Comparison of ENCODE assay signal across 1 cellular context in the genomic region with DNA sequence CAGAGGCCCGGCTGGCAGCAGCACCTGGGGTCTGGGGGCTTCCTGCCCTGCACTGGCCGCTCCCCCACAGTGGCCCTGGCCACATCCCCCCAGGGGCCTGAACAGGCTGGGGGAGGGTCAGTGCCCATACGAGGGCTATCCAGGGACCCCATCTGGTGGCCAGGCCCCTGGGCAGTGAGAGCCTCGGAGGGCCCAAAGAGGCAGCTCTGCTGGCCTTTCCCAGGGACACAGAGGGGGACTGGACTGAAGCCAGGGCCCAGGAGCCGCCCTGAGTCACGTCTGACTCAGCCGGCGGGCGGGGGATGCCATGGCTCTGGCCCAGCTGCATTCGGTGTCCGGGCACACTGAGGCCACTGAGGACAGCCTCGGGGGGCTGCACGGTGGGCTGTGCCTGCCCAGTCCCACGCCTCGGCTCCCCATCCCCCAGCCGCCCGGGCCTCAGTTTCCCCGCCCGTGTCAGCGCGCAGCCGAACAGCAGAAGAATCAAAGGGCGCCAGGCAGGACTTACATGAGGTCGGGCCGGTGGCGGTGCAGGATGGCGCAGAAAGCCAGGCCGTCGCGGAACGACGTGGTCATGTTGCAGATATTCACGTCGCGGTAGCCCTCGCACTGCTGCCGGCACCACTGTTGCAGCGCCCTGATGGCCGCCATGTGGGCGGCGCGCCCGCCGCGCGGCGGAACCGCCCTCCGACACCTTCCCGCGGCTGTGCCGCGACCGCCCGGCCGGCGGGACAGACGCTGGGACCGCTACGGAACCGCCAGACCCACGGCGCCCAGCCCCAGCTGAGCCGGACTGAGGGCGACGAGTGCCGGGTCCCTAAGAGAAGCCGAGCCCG.
TF ChIP-seq lines count a peak whose summit lies in the region.

A gene (minus strand): TSS at position 795 of the 836 bp plus-strand sequence. CDS start 144 bp downstream, at position 651.

TF ChIP-seq in K562, 482 proteins besides CTCF, POLR2A, EP300 and RAD21 (continued from another document and continues in another):
- TF ChIP-seq, protein P1, sequence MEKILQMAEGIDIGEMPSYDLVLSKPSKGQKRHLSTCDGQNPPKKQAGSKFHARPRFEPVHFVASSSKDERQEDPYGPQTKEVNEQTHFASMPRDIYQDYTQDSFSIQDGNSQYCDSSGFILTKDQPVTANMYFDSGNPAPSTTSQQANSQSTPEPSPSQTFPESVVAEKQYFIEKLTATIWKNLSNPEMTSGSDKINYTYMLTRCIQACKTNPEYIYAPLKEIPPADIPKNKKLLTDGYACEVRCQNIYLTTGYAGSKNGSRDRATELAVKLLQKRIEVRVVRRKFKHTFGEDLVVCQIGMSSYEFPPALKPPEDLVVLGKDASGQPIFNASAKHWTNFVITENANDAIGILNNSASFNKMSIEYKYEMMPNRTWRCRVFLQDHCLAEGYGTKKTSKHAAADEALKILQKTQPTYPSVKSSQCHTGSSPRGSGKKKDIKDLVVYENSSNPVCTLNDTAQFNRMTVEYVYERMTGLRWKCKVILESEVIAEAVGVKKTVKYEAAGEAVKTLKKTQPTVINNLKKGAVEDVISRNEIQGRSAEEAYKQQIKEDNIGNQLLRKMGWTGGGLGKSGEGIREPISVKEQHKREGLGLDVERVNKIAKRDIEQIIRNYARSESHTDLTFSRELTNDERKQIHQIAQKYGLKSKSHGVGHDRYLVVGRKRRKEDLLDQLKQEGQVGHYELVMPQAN (IDR thresholded peaks at IDR 0.05; ENCODE audit: borderline replicate concordance): peak; percentile 89; the same call in 1 of the 2 replicates
- TF ChIP-seq TBP (optimal IDR thresholded peaks at IDR 0.05; ENCODE audit: low read depth, low read length) (peak; percentile 74), JUND (IDR thresholded peaks at IDR 0.05; ENCODE audit: borderline replicate concordance, low read depth, low read length) (peak; percentile 93), JUND (tag; IDR thresholded peaks at IDR 0.05; ENCODE audit: borderline replicate concordance, low read depth, low read length) (peak; percentile 86; the same call in 2 of the 3 replicates), EWSR1 (IDR thresholded peaks at IDR 0.05; ENCODE audit: borderline replicate concordance, low read depth, partially characterized antibody) (no peak), PRMT5 (CRISPR knock-in tag; IDR thresholded peaks at IDR 0.05) (no peak), ZNF785 (CRISPR knock-in tag; IDR thresholded peaks at IDR 0.05) (no peak), RBM25 (IDR thresholded peaks at IDR 0.05; ENCODE audit: low read depth, low read length, severe bottlenecking) (no peak), SRSF3 (IDR thresholded peaks at IDR 0.05; ENCODE audit: insufficient read depth, low read length) (no peak), SMARCE1 (IDR thresholded peaks at IDR 0.05) (peak; percentile 89), ZNF143 (CRISPR knock-in tag; IDR thresholded peaks at IDR 0.05) (no peak), ZBTB7A (IDR thresholded peaks at IDR 0.05; ENCODE audit: borderline replicate concordance, control insufficient read depth, low read depth, low read length) (peak; percentile 78), TOE1 (IDR thresholded peaks at IDR 0.05; ENCODE audit: borderline replicate concordance) (no peak), TOE1 (CRISPR knock-in tag; IDR thresholded peaks at IDR 0.05; ENCODE audit: borderline replicate concordance, low read depth) (peak; percentile 88; the same call in 1 of the 2 replicates), ZNF695 (CRISPR knock-in tag; IDR thresholded peaks at IDR 0.05) (no peak), ZC3H4 (CRISPR knock-in tag; IDR thresholded peaks at IDR 0.05; ENCODE audit: borderline replicate concordance) (peak; percentile 59; the same call in 1 of the 2 replicates), STAG1 (CRISPR knock-in tag; IDR thresholded peaks at IDR 0.05; ENCODE audit: borderline replicate concordance) (no peak; the same call in 1 of the 2 replicates), PCBP1 (IDR thresholded peaks at IDR 0.05; ENCODE audit: low read depth, low read length, poor library complexity, severe bottlenecking) (peak; percentile 24), FOXM1 (IDR thresholded peaks at IDR 0.05; ENCODE audit: low read depth) (no peak), FOXM1 (CRISPR knock-in tag; IDR thresholded peaks at IDR 0.05; ENCODE audit: low read depth) (0 out of 2 replicates have a peak, but pooled peaks have one; percentile 28), ZC3H8 (IDR thresholded peaks at IDR 0.05) (no peak), MECOM (CRISPR knock-in tag; IDR thresholded peaks at IDR 0.05) (no peak), DPF2 (IDR thresholded peaks at IDR 0.05) (peak; percentile 88), ZNF644 (tag; IDR thresholded peaks at IDR 0.05; ENCODE audit: low read depth) (no peak), BACH1 (tag; IDR thresholded peaks at IDR 0.05) (peak; percentile 68; the same call in 1 of the 2 replicates), POLR2AphosphoS5 (IDR thresholded peaks at IDR 0.05; ENCODE audit: control insufficient read depth, insufficient read depth, low read depth, low read length) (peak; percentile 78)
- TF ChIP-seq, protein P2, sequence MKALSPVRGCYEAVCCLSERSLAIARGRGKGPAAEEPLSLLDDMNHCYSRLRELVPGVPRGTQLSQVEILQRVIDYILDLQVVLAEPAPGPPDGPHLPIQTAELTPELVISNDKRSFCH (CRISPR knock-in tag; IDR thresholded peaks at IDR 0.05): no peak
- TF ChIP-seq, protein P2 (tag; IDR thresholded peaks at IDR 0.05): peak; percentile 44; the same call in 1 of the 2 replicates
- TF ChIP-seq, protein P3, sequence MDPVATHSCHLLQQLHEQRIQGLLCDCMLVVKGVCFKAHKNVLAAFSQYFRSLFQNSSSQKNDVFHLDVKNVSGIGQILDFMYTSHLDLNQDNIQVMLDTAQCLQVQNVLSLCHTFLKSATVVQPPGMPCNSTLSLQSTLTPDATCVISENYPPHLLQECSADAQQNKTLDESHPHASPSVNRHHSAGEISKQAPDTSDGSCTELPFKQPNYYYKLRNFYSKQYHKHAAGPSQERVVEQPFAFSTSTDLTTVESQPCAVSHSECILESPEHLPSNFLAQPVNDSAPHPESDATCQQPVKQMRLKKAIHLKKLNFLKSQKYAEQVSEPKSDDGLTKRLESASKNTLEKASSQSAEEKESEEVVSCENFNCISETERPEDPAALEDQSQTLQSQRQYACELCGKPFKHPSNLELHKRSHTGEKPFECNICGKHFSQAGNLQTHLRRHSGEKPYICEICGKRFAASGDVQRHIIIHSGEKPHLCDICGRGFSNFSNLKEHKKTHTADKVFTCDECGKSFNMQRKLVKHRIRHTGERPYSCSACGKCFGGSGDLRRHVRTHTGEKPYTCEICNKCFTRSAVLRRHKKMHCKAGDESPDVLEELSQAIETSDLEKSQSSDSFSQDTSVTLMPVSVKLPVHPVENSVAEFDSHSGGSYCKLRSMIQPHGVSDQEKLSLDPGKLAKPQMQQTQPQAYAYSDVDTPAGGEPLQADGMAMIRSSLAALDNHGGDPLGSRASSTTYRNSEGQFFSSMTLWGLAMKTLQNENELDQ (CRISPR knock-in tag; IDR thresholded peaks at IDR 0.05; ENCODE audit: borderline replicate concordance): no peak
- TF ChIP-seq, protein P4, sequence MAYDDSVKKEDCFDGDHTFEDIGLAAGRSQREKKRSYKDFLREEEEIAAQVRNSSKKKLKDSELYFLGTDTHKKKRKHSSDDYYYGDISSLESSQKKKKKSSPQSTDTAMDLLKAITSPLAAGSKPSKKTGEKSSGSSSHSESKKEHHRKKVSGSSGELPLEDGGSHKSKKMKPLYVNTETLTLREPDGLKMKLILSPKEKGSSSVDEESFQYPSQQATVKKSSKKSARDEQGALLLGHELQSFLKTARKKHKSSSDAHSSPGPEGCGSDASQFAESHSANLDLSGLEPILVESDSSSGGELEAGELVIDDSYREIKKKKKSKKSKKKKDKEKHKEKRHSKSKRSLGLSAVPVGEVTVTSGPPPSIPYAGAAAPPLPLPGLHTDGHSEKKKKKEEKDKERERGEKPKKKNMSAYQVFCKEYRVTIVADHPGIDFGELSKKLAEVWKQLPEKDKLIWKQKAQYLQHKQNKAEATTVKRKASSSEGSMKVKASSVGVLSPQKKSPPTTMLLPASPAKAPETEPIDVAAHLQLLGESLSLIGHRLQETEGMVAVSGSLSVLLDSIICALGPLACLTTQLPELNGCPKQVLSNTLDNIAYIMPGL (CRISPR knock-in tag; IDR thresholded peaks at IDR 0.05): 0 out of 2 replicates have a peak, but pooled peaks have one; percentile 54
- TF ChIP-seq, protein P5, sequence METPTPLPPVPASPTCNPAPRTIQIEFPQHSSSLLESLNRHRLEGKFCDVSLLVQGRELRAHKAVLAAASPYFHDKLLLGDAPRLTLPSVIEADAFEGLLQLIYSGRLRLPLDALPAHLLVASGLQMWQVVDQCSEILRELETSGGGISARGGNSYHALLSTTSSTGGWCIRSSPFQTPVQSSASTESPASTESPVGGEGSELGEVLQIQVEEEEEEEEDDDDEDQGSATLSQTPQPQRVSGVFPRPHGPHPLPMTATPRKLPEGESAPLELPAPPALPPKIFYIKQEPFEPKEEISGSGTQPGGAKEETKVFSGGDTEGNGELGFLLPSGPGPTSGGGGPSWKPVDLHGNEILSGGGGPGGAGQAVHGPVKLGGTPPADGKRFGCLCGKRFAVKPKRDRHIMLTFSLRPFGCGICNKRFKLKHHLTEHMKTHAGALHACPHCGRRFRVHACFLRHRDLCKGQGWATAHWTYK (CRISPR knock-in tag; IDR thresholded peaks at IDR 0.05): peak; percentile 48; the same call in 1 of the 2 replicates
- TF ChIP-seq, protein P6, sequence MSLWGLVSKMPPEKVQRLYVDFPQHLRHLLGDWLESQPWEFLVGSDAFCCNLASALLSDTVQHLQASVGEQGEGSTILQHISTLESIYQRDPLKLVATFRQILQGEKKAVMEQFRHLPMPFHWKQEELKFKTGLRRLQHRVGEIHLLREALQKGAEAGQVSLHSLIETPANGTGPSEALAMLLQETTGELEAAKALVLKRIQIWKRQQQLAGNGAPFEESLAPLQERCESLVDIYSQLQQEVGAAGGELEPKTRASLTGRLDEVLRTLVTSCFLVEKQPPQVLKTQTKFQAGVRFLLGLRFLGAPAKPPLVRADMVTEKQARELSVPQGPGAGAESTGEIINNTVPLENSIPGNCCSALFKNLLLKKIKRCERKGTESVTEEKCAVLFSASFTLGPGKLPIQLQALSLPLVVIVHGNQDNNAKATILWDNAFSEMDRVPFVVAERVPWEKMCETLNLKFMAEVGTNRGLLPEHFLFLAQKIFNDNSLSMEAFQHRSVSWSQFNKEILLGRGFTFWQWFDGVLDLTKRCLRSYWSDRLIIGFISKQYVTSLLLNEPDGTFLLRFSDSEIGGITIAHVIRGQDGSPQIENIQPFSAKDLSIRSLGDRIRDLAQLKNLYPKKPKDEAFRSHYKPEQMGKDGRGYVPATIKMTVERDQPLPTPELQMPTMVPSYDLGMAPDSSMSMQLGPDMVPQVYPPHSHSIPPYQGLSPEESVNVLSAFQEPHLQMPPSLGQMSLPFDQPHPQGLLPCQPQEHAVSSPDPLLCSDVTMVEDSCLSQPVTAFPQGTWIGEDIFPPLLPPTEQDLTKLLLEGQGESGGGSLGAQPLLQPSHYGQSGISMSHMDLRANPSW (CRISPR knock-in tag; IDR thresholded peaks at IDR 0.05): peak; percentile 86; the same call in 1 of the 2 replicates
- TF ChIP-seq, protein P7, sequence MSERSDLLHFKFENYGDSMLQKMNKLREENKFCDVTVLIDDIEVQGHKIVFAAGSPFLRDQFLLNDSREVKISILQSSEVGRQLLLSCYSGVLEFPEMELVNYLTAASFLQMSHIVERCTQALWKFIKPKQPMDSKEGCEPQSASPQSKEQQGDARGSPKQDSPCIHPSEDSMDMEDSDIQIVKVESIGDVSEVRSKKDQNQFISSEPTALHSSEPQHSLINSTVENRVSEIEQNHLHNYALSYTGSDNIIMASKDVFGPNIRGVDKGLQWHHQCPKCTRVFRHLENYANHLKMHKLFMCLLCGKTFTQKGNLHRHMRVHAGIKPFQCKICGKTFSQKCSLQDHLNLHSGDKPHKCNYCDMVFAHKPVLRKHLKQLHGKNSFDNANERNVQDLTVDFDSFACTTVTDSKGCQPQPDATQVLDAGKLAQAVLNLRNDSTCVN (CRISPR knock-in tag; IDR thresholded peaks at IDR 0.05): no peak
- TF ChIP-seq, protein P8, sequence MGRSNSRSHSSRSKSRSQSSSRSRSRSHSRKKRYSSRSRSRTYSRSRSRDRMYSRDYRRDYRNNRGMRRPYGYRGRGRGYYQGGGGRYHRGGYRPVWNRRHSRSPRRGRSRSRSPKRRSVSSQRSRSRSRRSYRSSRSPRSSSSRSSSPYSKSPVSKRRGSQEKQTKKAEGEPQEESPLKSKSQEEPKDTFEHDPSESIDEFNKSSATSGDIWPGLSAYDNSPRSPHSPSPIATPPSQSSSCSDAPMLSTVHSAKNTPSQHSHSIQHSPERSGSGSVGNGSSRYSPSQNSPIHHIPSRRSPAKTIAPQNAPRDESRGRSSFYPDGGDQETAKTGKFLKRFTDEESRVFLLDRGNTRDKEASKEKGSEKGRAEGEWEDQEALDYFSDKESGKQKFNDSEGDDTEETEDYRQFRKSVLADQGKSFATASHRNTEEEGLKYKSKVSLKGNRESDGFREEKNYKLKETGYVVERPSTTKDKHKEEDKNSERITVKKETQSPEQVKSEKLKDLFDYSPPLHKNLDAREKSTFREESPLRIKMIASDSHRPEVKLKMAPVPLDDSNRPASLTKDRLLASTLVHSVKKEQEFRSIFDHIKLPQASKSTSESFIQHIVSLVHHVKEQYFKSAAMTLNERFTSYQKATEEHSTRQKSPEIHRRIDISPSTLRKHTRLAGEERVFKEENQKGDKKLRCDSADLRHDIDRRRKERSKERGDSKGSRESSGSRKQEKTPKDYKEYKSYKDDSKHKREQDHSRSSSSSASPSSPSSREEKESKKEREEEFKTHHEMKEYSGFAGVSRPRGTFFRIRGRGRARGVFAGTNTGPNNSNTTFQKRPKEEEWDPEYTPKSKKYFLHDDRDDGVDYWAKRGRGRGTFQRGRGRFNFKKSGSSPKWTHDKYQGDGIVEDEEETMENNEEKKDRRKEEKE (IDR thresholded peaks at IDR 0.05; ENCODE audit: borderline replicate concordance in 1 of 2, control insufficient read depth in 1 of 2, low read depth in 2 of 2, low read length in 1 of 2): no peak
- TF ChIP-seq, protein P9, sequence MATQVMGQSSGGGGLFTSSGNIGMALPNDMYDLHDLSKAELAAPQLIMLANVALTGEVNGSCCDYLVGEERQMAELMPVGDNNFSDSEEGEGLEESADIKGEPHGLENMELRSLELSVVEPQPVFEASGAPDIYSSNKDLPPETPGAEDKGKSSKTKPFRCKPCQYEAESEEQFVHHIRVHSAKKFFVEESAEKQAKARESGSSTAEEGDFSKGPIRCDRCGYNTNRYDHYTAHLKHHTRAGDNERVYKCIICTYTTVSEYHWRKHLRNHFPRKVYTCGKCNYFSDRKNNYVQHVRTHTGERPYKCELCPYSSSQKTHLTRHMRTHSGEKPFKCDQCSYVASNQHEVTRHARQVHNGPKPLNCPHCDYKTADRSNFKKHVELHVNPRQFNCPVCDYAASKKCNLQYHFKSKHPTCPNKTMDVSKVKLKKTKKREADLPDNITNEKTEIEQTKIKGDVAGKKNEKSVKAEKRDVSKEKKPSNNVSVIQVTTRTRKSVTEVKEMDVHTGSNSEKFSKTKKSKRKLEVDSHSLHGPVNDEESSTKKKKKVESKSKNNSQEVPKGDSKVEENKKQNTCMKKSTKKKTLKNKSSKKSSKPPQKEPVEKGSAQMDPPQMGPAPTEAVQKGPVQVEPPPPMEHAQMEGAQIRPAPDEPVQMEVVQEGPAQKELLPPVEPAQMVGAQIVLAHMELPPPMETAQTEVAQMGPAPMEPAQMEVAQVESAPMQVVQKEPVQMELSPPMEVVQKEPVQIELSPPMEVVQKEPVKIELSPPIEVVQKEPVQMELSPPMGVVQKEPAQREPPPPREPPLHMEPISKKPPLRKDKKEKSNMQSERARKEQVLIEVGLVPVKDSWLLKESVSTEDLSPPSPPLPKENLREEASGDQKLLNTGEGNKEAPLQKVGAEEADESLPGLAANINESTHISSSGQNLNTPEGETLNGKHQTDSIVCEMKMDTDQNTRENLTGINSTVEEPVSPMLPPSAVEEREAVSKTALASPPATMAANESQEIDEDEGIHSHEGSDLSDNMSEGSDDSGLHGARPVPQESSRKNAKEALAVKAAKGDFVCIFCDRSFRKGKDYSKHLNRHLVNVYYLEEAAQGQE (CRISPR knock-in tag; IDR thresholded peaks at IDR 0.05; ENCODE audit: low read depth): 0 out of 2 replicates have a peak, but pooled peaks have one; percentile 62
